Comparison of ENCODE assay signal across 13 cellular contexts in genomic region chr7:156560075-156560474, GRCh38.
A peak's percentile ranks its signal among the peaks of the same experiment; 100 is the strongest.
DNase-seq lines count a peak whose midpoint lies in the region; ATAC-seq and TF ChIP-seq lines count a peak whose summit lies in the region.
"Had no signal": no experiment of that assay in that cellular context is flagged by ENCODE, and none has a peak within 500 bp of the region (broad histone marks: within the 10 kb centered on the region; RNA-seq: fewer than 3 reads in every experiment).

No MANE protein-coding gene starts in this region.

- no peak overlapping the region for H3K27ac Mint-ChIP-seq in CD8-positive, alpha-beta T cell
- H3K27ac Mint-ChIP-seq: activated naive CD8-positive, alpha-beta T cell treated with anti-CD3 and anti-CD28 coated beads, Interleukin-2, amount 50 U/mL, for 24 hours had no signal

- H3K79me2 ChIP-seq in OCI-LY7 (ENCODE audit: insufficient read depth, low read depth, low read length): no peaks in the 10 kb centered on the region

- no peak overlapping the region for H3K27ac ChIP-seq in OCI-LY7 (ENCODE audit: low read depth, low read length, poor library complexity, severe bottlenecking)
- H3K27ac ChIP-seq in CD8-positive, alpha-beta T cell (ENCODE audit: low read depth, low read length): no peak overlapping the region
- no peak overlapping the region for H3K27ac ChIP-seq in thyroid gland
- H3K27ac ChIP-seq: coronary artery had no signal

- BruUV-seq in OCI-LY7 (replicated peaks; lab: Mats Ljungman, UMichigan): no TSS peak

- H3K36me3 ChIP-seq in OCI-LY7 (ENCODE audit: insufficient read depth, low read length) (no peaks in the 10 kb centered on the region), thyroid gland (no peaks in the 10 kb centered on the region)
- H3K36me3 ChIP-seq in CD8-positive, alpha-beta T cell (ENCODE audit: insufficient read depth, low read length): no peaks in the 10 kb centered on the region

- peaks cover 12% of the 10 kb centered on the region for H3K9me3 Mint-ChIP-seq in CD8-positive, alpha-beta T cell

- H4K20me1 ChIP-seq in OCI-LY7 (ENCODE audit: insufficient read depth, low read length): no peaks in the 10 kb centered on the region

- CTCF ChIA-PET in OCI-LY7 (lab: Charles Lee; ENCODE audit: unreplicated experiment): no interaction called here
- CTCF ChIA-PET in CD8-positive, alpha-beta T cell (lab: Charles Lee): no interaction called here

- no peak for TF ChIP-seq POLR2A in thyroid gland (IDR thresholded peaks at IDR 0.05)

- H3K4me1 Mint-ChIP-seq in CD8-positive, alpha-beta T cell (ENCODE audit: low read depth): no peaks in the 10 kb centered on the region
- H3K4me1 Mint-ChIP-seq: activated naive CD8-positive, alpha-beta T cell treated with anti-CD3 and anti-CD28 coated beads, Interleukin-2, amount 50 U/mL, for 24 hours had no signal

- TF ChIP-seq CTCF in GM12864 (IDR thresholded peaks at IDR 0.05; ENCODE audit: low read depth, low read length, missing control alignments): peak; percentile 42
- TF ChIP-seq CTCF in OCI-LY7 (conservative IDR thresholded peaks at IDR 0.05; ENCODE audit: low read length): peak; percentile 47
- peak; percentile 42 for TF ChIP-seq CTCF in epithelial cell of proximal tubule (conservative IDR thresholded peaks at IDR 0.05; ENCODE audit: low read depth, low read length)
- TF ChIP-seq CTCF in CD8-positive, alpha-beta T cell (IDR thresholded peaks at IDR 0.05): no peak
- no peak for TF ChIP-seq CTCF in thyroid gland (IDR thresholded peaks at IDR 0.05)

- DNase-seq in 8988T (peak; percentile 23), GM12864 (ENCODE audit: low read depth) (no peak), OCI-LY7 (ENCODE audit: low spot score) (no peak), epithelial cell of proximal tubule (ENCODE audit: low read depth) (no peak), thyroid gland (no peak)
- no peak for DNase-seq in CD8-positive, alpha-beta T cell
- DNase-seq: activated CD8-positive, alpha-beta memory T cell treated with anti-CD3 and anti-CD28 coated beads, Interleukin-2, amount 50 U/mL, for 4 hours; activated naive CD8-positive, alpha-beta T cell treated with anti-CD3 and anti-CD28 coated beads, Interleukin-2, amount 50 U/mL, for 24 hours; SIG-M5; stimulated activated naive CD4-positive, alpha-beta T cell treated with Interleukin-2 at 50 U/mL for 16 hours had no signal

- no peak overlapping the region for H2AFZ ChIP-seq in OCI-LY7 (ENCODE audit: low read length)

- no peaks in the 10 kb centered on the region for H3K4me1 ChIP-seq in OCI-LY7 (ENCODE audit: insufficient read depth, low read length, poor library complexity, severe bottlenecking)
- H3K4me1 ChIP-seq in CD8-positive, alpha-beta T cell (ENCODE audit: insufficient read depth, low read length): no peaks in the 10 kb centered on the region
- H3K4me1 ChIP-seq in thyroid gland: no peaks in the 10 kb centered on the region

- H3K4me3 ChIP-seq in GM12864 (ENCODE audit: low read depth, low read length) (no peak overlapping the region), OCI-LY7 (ENCODE audit: low read depth, low read length, poor library complexity, severe bottlenecking) (no peak overlapping the region), epithelial cell of proximal tubule (ENCODE audit: low read depth, low read length) (no peak overlapping the region), thyroid gland (replicated peaks in 1 of 3) (no peak overlapping the region)
- no peak overlapping the region for H3K4me3 ChIP-seq in CD8-positive, alpha-beta T cell (ENCODE audit: low read depth, low read length)
- H3K4me3 ChIP-seq: coronary artery had no signal

- intact Hi-C loops in OCI-LY7 (cut with micrococcal nuclease; ENCODE audit: unreplicated experiment): no loop called here
- intact Hi-C loops in CD8-positive, alpha-beta T cell (cut with DNase I, micrococcal nuclease): no loop called here
- intact Hi-C loops in thyroid gland (cut with DNase I): no loop called here

- 70 to 76% methylated on average over 9 of the region's 9 CpGs for WGBS in thyroid gland, 2 donors

- peaks cover 6% of the 10 kb centered on the region for H3K27me3 Mint-ChIP-seq in CD8-positive, alpha-beta T cell (ENCODE audit: low read depth)

- no peak overlapping the region for H3K4me2 ChIP-seq in OCI-LY7 (ENCODE audit: low read length)

- H3K36me3 Mint-ChIP-seq in CD8-positive, alpha-beta T cell: no peaks in the 10 kb centered on the region

- H3K9me3 ChIP-seq in OCI-LY7 (ENCODE audit: low read length) (no peaks in the 10 kb centered on the region), thyroid gland (no peaks in the 10 kb centered on the region)
- H3K9me3 ChIP-seq in CD8-positive, alpha-beta T cell (ENCODE audit: low read length): no peaks in the 10 kb centered on the region

- no peaks in the 10 kb centered on the region for H3K27me3 ChIP-seq in CD8-positive, alpha-beta T cell (ENCODE audit: insufficient read depth, low read length)
- no peaks in the 10 kb centered on the region for H3K27me3 ChIP-seq in thyroid gland

- no peaks in the 10 kb centered on the region for H3K9me2 ChIP-seq in OCI-LY7 (ENCODE audit: insufficient read depth, low read length)

- no peak for ATAC-seq in CD8-positive, alpha-beta T cell
- ATAC-seq in HG03095 (IDR thresholded peaks at IDR 0.05; ENCODE audit: unreplicated experiment): no peak
- ATAC-seq in GM19351 (IDR thresholded peaks at IDR 0.05; ENCODE audit: unreplicated experiment): no peak
- ATAC-seq: activated naive CD8-positive, alpha-beta T cell treated with anti-CD3 and anti-CD28 coated beads, Interleukin-2, amount 50 U/mL, for 24 hours had no signal

- no peak overlapping the region for H3K4me3 Mint-ChIP-seq in CD8-positive, alpha-beta T cell
- H3K4me3 Mint-ChIP-seq: activated naive CD8-positive, alpha-beta T cell treated with anti-CD3 and anti-CD28 coated beads, Interleukin-2, amount 50 U/mL, for 24 hours had no signal

- POLR2A ChIA-PET in OCI-LY7 (lab: Charles Lee): no interaction called here
- POLR2A ChIA-PET in CD8-positive, alpha-beta T cell (lab: Charles Lee): no interaction called here

Comparison
In these comparisons a context has a peak if more than half of its experiments do, and no peak if none do; other contexts are left out.
1. CTCF ChIP-seq: peak in GM12864 (single experiment), OCI-LY7 (single experiment) and epithelial cell of proximal tubule (single experiment); none in CD8-positive, alpha-beta T cell (single experiment) and thyroid gland (0 of 6).